Comparison of ENCODE assay signal across 1 cellular context in genomic region chr12:570237-570925, GRCh38.
TF ChIP-seq lines count a peak whose summit lies in the region.

No MANE protein-coding gene starts in this region.

TF ChIP-seq in HepG2, 621 proteins besides CTCF, POLR2A, EP300 and RAD21 (continued from another document):
- TF ChIP-seq KDM3A (CRISPR knock-in tag; IDR thresholded peaks at IDR 0.05; ENCODE audit: low read depth) = peak; percentile 30; the same call in 1 of the 2 replicates
- peak; percentile 43; the same call in 1 of the 2 replicates for TF ChIP-seq ZNF616 (CRISPR knock-in tag; IDR thresholded peaks at IDR 0.05; ENCODE audit: low read depth)
- TF ChIP-seq ZNF230 (CRISPR knock-in tag; IDR thresholded peaks at IDR 0.05) = no peak
- 0 out of 2 replicates have a peak, but pooled peaks have one; percentile 38 for TF ChIP-seq SIN3B (IDR thresholded peaks at IDR 0.05; ENCODE audit: low read length)
- no peak for TF ChIP-seq CREBL2 (CRISPR knock-in tag; IDR thresholded peaks at IDR 0.05; ENCODE audit: borderline replicate concordance)
- TF ChIP-seq SIX4 (CRISPR knock-in tag; IDR thresholded peaks at IDR 0.05) = no peak
- TF ChIP-seq ZNF577 (CRISPR knock-in tag; IDR thresholded peaks at IDR 0.05; ENCODE audit: borderline replicate concordance, low read depth) = no peak
- TF ChIP-seq SP140L (CRISPR knock-in tag; IDR thresholded peaks at IDR 0.05; ENCODE audit: borderline replicate concordance) = no peak
- no peak for TF ChIP-seq AGO1 (IDR thresholded peaks at IDR 0.05; ENCODE audit: low read depth, low read length, poor library complexity, severe bottlenecking)
- TF ChIP-seq MATR3 (CRISPR knock-in tag; IDR thresholded peaks at IDR 0.05) = no peak
- TF ChIP-seq SMAD9 (CRISPR knock-in tag; IDR thresholded peaks at IDR 0.05) = no peak
- 0 out of 2 replicates have a peak, but pooled peaks have one; percentile 21 for TF ChIP-seq ZNF607 (CRISPR knock-in tag; IDR thresholded peaks at IDR 0.05; ENCODE audit: borderline replicate concordance)
- no peak for TF ChIP-seq ZSCAN29 (CRISPR knock-in tag; conservative IDR thresholded peaks at IDR 0.05)
- TF ChIP-seq NBN (conservative IDR thresholded peaks at IDR 0.05) = no peak
- TF ChIP-seq CBX1 (IDR thresholded peaks at IDR 0.05; ENCODE audit: low read depth) = peak; percentile 24
- no peak for TF ChIP-seq SMARCE1 (IDR thresholded peaks at IDR 0.05; ENCODE audit: borderline replicate concordance)
- TF ChIP-seq ZNF362 (CRISPR knock-in tag; IDR thresholded peaks at IDR 0.05; ENCODE audit: borderline replicate concordance) = peak; percentile 12; the same call in 1 of the 2 replicates
- TF ChIP-seq RARG (CRISPR knock-in tag; IDR thresholded peaks at IDR 0.05; ENCODE audit: low read depth) = no peak
- TF ChIP-seq, protein P1, sequence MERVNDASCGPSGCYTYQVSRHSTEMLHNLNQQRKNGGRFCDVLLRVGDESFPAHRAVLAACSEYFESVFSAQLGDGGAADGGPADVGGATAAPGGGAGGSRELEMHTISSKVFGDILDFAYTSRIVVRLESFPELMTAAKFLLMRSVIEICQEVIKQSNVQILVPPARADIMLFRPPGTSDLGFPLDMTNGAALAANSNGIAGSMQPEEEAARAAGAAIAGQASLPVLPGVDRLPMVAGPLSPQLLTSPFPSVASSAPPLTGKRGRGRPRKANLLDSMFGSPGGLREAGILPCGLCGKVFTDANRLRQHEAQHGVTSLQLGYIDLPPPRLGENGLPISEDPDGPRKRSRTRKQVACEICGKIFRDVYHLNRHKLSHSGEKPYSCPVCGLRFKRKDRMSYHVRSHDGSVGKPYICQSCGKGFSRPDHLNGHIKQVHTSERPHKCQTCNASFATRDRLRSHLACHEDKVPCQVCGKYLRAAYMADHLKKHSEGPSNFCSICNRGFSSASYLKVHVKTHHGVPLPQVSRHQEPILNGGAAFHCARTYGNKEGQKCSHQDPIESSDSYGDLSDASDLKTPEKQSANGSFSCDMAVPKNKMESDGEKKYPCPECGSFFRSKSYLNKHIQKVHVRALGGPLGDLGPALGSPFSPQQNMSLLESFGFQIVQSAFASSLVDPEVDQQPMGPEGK (CRISPR knock-in tag; IDR thresholded peaks at IDR 0.05) = peak; percentile 83
- TF ChIP-seq EHMT2 (IDR thresholded peaks at IDR 0.05; ENCODE audit: borderline replicate concordance, low read depth, low read length) = no peak
- TF ChIP-seq, protein P2, sequence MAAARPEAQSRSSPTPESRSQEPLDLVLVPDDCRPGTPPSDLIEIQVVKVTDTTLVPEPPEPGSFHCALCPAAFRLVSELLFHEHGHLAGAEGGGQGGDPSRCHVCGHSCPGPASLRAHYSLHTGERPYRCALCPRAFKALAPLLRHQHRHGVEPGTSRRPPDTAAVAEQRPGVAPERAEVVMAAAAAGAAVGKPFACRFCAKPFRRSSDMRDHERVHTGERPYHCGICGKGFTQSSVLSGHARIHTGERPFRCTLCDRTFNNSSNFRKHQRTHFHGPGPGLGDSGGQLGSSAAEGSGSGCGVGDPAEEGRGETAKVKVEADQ (CRISPR knock-in tag; IDR thresholded peaks at IDR 0.05; ENCODE audit: borderline replicate concordance) = no peak
- TF ChIP-seq ATF7 (IDR thresholded peaks at IDR 0.05) = no peak
- no peak for TF ChIP-seq ATF7 (CRISPR knock-in tag; IDR thresholded peaks at IDR 0.05)
- no peak for TF ChIP-seq ETS1 (CRISPR knock-in tag; IDR thresholded peaks at IDR 0.05)
- no peak; the same call in 1 of the 2 replicates for TF ChIP-seq ZNF83 (CRISPR knock-in tag; IDR thresholded peaks at IDR 0.05; ENCODE audit: borderline replicate concordance)
- no peak for TF ChIP-seq ZNF709 (CRISPR knock-in tag; IDR thresholded peaks at IDR 0.05)
- TF ChIP-seq RBM22 (optimal IDR thresholded peaks at IDR 0.05; ENCODE audit: low read length) = no peak
- TF ChIP-seq AHR (CRISPR knock-in tag; IDR thresholded peaks at IDR 0.05) = peak; percentile 88; the same call in 1 of the 2 replicates
- peak; percentile 56; the same call in 1 of the 2 replicates for TF ChIP-seq GFI1 (CRISPR knock-in tag; IDR thresholded peaks at IDR 0.05; ENCODE audit: borderline replicate concordance)
- TF ChIP-seq AGO2 (optimal IDR thresholded peaks at IDR 0.05; ENCODE audit: low read depth, low read length) = no peak
- TF ChIP-seq SMAD3 (CRISPR knock-in tag; IDR thresholded peaks at IDR 0.05) = peak; percentile 28; the same call in 1 of the 2 replicates
- TF ChIP-seq POLR2AphosphoS5 (IDR thresholded peaks at IDR 0.05; ENCODE audit: low read depth, low read length) = peak; percentile 41; the same call in 1 of the 2 replicates
- TF ChIP-seq BATF2 (CRISPR knock-in tag; IDR thresholded peaks at IDR 0.05) = no peak
- peak; percentile 75; the same call in 1 of the 2 replicates for TF ChIP-seq ZNF670 (CRISPR knock-in tag; IDR thresholded peaks at IDR 0.05; ENCODE audit: borderline replicate concordance)
- TF ChIP-seq, protein P3, sequence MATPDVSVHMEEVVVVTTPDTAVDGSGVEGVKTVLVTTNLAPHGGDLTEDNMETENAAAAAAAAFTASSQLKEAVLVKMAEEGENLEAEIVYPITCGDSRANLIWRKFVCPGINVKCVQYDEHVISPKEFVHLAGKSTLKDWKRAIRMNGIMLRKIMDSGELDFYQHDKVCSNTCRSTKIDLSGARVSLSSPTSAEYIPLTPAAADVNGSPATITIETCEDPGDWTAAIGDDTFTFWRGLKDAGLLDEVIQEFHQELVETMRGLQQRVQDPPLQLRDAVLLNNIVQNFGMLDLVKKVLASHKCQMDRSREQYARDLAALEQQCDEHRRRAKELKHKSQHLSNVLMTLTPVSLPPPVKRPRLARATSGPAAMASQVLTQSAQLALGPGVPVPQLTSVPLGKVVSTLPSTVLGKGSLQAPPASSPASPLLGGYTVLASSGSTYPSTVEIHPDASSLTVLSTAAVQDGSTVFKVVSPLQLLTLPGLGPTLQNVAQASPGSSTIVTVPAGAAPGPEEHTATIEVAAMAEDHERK (CRISPR knock-in tag; IDR thresholded peaks at IDR 0.05; ENCODE audit: low read depth) = no peak
- no peak for TF ChIP-seq ZNF513 (CRISPR knock-in tag; conservative IDR thresholded peaks at IDR 0.05)
